In the genomic region with DNA sequence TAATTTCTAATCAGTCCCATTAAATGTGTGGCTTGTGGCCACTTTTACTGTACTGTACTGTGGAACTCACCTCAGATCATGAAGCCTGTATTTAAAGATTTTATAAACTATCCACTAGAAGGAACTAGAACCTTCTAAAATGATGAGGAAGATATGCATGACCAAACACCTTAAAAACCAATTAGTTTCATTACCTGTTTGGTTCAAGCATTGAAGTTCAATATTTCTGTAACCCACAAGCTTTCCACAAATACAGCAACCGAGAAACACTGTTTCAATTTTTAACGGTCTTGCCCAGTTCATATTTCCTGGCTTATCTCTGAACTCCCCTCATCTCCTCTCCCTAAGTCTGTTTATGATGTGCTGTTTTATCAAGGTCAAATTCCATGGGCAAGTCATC, we compare ENCODE assay signal across 14 cellular contexts.
A peak's percentile ranks its signal among the peaks of the same experiment; 100 is the strongest.
DNase-seq lines count a peak whose midpoint lies in the region; ATAC-seq and TF ChIP-seq lines count a peak whose summit lies in the region.
"Had no signal": no experiment of that assay in that cellular context is flagged by ENCODE, and none has a peak within 500 bp of the region (broad histone marks: within the 10 kb centered on the region; RNA-seq: fewer than 3 reads in every experiment).

No MANE protein-coding gene starts in this region.

- TF ChIP-seq CTCF in omental fat pad (IDR thresholded peaks at IDR 0.05) (no peak), A673 (conservative IDR thresholded peaks at IDR 0.05; ENCODE audit: low read depth, low read length) (no peak)

- H3K9me3 ChIP-seq in A673 (ENCODE audit: low read depth, low read length, poor library complexity, severe bottlenecking) = no peaks in the 10 kb centered on the region
- H3K9me3 ChIP-seq: neutrophil had no signal

- no peaks in the 10 kb centered on the region for H3K36me3 ChIP-seq in A673 (ENCODE audit: insufficient read depth, low read length, poor library complexity, severe bottlenecking)
- H3K36me3 ChIP-seq: neutrophil had no signal

- H3K4me3 Mint-ChIP-seq in IgD-negative memory B cell (peak overlapping the region in 3 of 4 donors; percentile 7 to 75 (median 58)), T-cell (no peak overlapping the region)
- H3K4me3 Mint-ChIP-seq: CD4-positive, CD25-positive, alpha-beta regulatory T cell had no signal

- H3K9me3 Mint-ChIP-seq in IgD-negative memory B cell (peaks cover 4 to 8% (median 5%) of the 10 kb centered on the region in 3 donors), T-cell (peaks cover 0 to 9% (median 3%) of the 10 kb centered on the region in 3 donors)

- CTCF ChIA-PET in T-cell (lab: Charles Lee) (no interaction called here), A673 (lab: Charles Lee) (no interaction called here)

- H3K27me3 ChIP-seq in A673 (replicated peaks; ENCODE audit: insufficient read depth, low read depth, low read length, poor library complexity) = no peaks in the 10 kb centered on the region
- H3K27me3 ChIP-seq: neutrophil had no signal

- ATAC-seq in GM18519 (IDR thresholded peaks at IDR 0.05; ENCODE audit: low FRiP score, unreplicated experiment) (peak; percentile 80), GM21390 (IDR thresholded peaks at IDR 0.05; ENCODE audit: unreplicated experiment) (peak; percentile 92), HG02981 (IDR thresholded peaks at IDR 0.05; ENCODE audit: unreplicated experiment) (peak; percentile 84), T-cell (replicated peaks in 1 of 4) (no peak), omental fat pad (ENCODE audit: low FRiP score) (no peak)

- BruUV-seq in A673 (replicated peaks; lab: Mats Ljungman, UMichigan) = no TSS peak

- no peak overlapping the region for H3K27ac ChIP-seq in A673 (ENCODE audit: low read depth, low read length, poor library complexity, severe bottlenecking)
- H3K27ac ChIP-seq: neutrophil had no signal

- H3K36me3 Mint-ChIP-seq in IgD-negative memory B cell (peaks cover 2% of the 10 kb centered on the region), T-cell (no peaks in the 10 kb centered on the region)
- H3K36me3 Mint-ChIP-seq: CD4-positive, CD25-positive, alpha-beta regulatory T cell had no signal

- POLR2A ChIA-PET in T-cell (lab: Charles Lee) = no interaction called here
- POLR2A ChIA-PET in A673 (lab: Charles Lee; ENCODE audit: low non-redundant PET) = no interaction called here

- H3K27ac Mint-ChIP-seq in IgD-negative memory B cell (peak overlapping the region; percentile 6 to 36 (median 13)), T-cell (no peak overlapping the region)
- H3K27ac Mint-ChIP-seq: CD4-positive, CD25-positive, alpha-beta regulatory T cell had no signal

- intact Hi-C loops in A673 (cut with micrococcal nuclease; ENCODE audit: unreplicated experiment) = no loop called here

- H3K4me1 Mint-ChIP-seq in IgD-negative memory B cell = peaks cover 37 to 47% (median 43%) of the 10 kb centered on the region in 3 donors
- peaks cover 0 to 3% (median 0%) of the 10 kb centered on the region in 3 donors for H3K4me1 Mint-ChIP-seq in T-cell
- H3K4me1 Mint-ChIP-seq: CD4-positive, CD25-positive, alpha-beta regulatory T cell had no signal

- no peak overlapping the region for H3K4me3 ChIP-seq in A673 (ENCODE audit: low read depth, low read length, poor library complexity, severe bottlenecking)

- no peaks in the 10 kb centered on the region for H3K27me3 Mint-ChIP-seq in IgD-negative memory B cell
- peaks cover 0 to 12% of the 10 kb centered on the region in 2 donors for H3K27me3 Mint-ChIP-seq in T-cell
- H3K27me3 Mint-ChIP-seq: CD4-positive, CD25-positive, alpha-beta regulatory T cell had no signal

- no peaks in the 10 kb centered on the region for H3K4me1 ChIP-seq in A673 (ENCODE audit: insufficient read depth, low read length, poor library complexity, severe bottlenecking)

- DNase-seq in AML-193 (lab: John Stamatoyannopoulos, UW) (no peak), T-cell (no peak), omental fat pad (ENCODE audit: low spot score) (no peak), A673 (ENCODE audit: low spot score) (no peak)
- DNase-seq: activated CD4-positive, alpha-beta T cell treated with anti-CD3 and anti-CD28 coated beads for 4 hours; CD4-positive, CD25-positive, alpha-beta regulatory T cell; kidney; NCI-H748 treated with DMSO at 0.1 percent for 48 hours; stimulated activated naive CD4-positive, alpha-beta T cell treated with Interleukin-2 at 50 U/mL for 16 hours had no signal

Comparison
In these comparisons a context has a peak if more than half of its experiments do, and no peak if none do; other contexts are left out.
1. ATAC-seq: peak in GM18519 (single experiment), GM21390 (single experiment) and HG02981 (single experiment); none in T-cell (0 of 4) and omental fat pad (single experiment).
2. H3K27ac Mint-ChIP-seq: peak in IgD-negative memory B cell (3 of 3); none in T-cell (0 of 2).
3. H3K4me3 Mint-ChIP-seq: peak in IgD-negative memory B cell (3 of 4); none in T-cell (0 of 3).